Comparison of ENCODE assay signal across 9 cellular contexts in genomic region chr9:27985714-27986113, GRCh38.
"Had no signal": no experiment of that assay in that cellular context is flagged by ENCODE, and none has a peak within 500 bp of the region (broad histone marks: within the 10 kb centered on the region; RNA-seq: fewer than 3 reads in every experiment).

No MANE protein-coding gene starts in this region.

- H3K9me3 ChIP-seq: HAP-1 had no signal

- H3K36me3 ChIP-seq: HAP-1 had no signal

- ATAC-seq: HCT116, K562 had no signal

- H3K9ac ChIP-seq: GM23248 had no signal

- DNase-seq: GM23248, GOT3, H7, HFFc6, IMR-90 had no signal

- H3K4me1 ChIP-seq: HAP-1 had no signal

- H3K4me3 ChIP-seq: GM23248, HAP-1, K562 had no signal

- H3K27ac ChIP-seq: GM23248, HL-60 had no signal

- H2AFZ ChIP-seq: GM23248 had no signal

- FAIRE-seq: K562 had no signal
